Comparison of ENCODE assay signal across 8 cellular contexts in the genomic region with DNA sequence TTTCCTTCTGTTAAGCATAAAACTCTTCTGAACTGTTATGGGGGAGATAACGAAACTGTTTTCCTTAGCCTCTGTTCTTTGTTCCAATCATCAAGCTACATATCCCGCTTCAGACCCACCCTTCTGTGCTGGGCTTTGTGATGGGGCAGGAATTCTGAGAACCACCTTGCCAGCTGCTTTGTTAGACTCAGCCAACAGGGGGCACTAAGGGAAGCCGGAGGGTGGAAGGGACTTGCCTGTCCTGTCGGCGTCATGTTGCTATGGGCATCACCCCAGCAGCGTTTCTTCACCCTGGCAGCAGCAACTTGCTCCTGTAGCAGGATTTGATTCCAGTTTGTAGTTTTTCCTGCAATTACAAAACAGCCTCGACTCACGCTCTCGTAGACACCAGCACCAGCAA.
DNase-seq lines count a peak whose midpoint lies in the region; ATAC-seq and TF ChIP-seq lines count a peak whose summit lies in the region.

No MANE protein-coding gene starts in this region.

- WGBS in iPS DF 6.9 (ENCODE audit: insufficient coverage, insufficient read length): no CpG with 5 or more reads among the region's 9 CpGs

- peaks cover 2 to 4% of the 10 kb centered on the region in 2 donors for H3K9me3 Mint-ChIP-seq in natural killer cell

- 0 out of 2 replicates have a peak, but pooled peaks cover 1% of the 10 kb centered on the region for H3K4me1 ChIP-seq in iPS DF 6.9 (ENCODE audit: control insufficient read depth, insufficient read depth, low read length)

- intact Hi-C loops in natural killer cell (cut with micrococcal nuclease): no loop called here

- ATAC-seq in GM18873 (IDR thresholded peaks at IDR 0.05; ENCODE audit: low FRiP score, unreplicated experiment) (peak; percentile 68), GM21737 (IDR thresholded peaks at IDR 0.05; ENCODE audit: unreplicated experiment) (no peak), natural killer cell (no peak)

- H3K27ac ChIP-seq in C4-2B (no peak overlapping the region), WERI-Rb-1 (no peak overlapping the region), iPS DF 6.9 (ENCODE audit: low read length) (no peak overlapping the region)

- no peak overlapping the region for H3K4me3 Mint-ChIP-seq in natural killer cell

- H3K27ac Mint-ChIP-seq in natural killer cell: no peak overlapping the region

- peak; percentile 70 for DNase-seq in HT1080 (ENCODE audit: low read depth)
- DNase-seq in WERI-Rb-1: peak; percentile 34
- peak; percentile 54 for DNase-seq in iPS DF 6.9 (ENCODE audit: low read depth, low spot score)
- DNase-seq in natural killer cell: no peak
- no peak for DNase-seq in NK-92 (lab: John Stamatoyannopoulos, UW; ENCODE audit: unreplicated experiment)

- H3K4me3 ChIP-seq in WERI-Rb-1 (ENCODE audit: low read depth, low read length) (no peak overlapping the region), iPS DF 6.9 (ENCODE audit: low read length) (no peak overlapping the region)

- H3K27me3 Mint-ChIP-seq in natural killer cell (ENCODE audit: low read depth in 2 of 2): no peaks in the 10 kb centered on the region

- no peaks in the 10 kb centered on the region for H3K36me3 ChIP-seq in WERI-Rb-1
- no peaks in the 10 kb centered on the region for H3K36me3 ChIP-seq in iPS DF 6.9 (ENCODE audit: control insufficient read depth, insufficient read depth, low read length)

- H3K9me3 ChIP-seq in WERI-Rb-1 (ENCODE audit: severe bottlenecking) (no peaks in the 10 kb centered on the region), iPS DF 6.9 (ENCODE audit: control insufficient read depth, insufficient read depth, low read length) (no peaks in the 10 kb centered on the region; the same call in 1 of the 2 replicates)

- H3K27me3 ChIP-seq in WERI-Rb-1 (ENCODE audit: insufficient read depth, low read depth, severe bottlenecking) (no peaks in the 10 kb centered on the region), iPS DF 6.9 (ENCODE audit: control insufficient read depth, insufficient read depth, low read length) (no peaks in the 10 kb centered on the region; the same call in 1 of the 2 replicates)

- no peaks in the 10 kb centered on the region for H3K4me1 Mint-ChIP-seq in natural killer cell

- TF ChIP-seq CTCF in C4-2B (conservative IDR thresholded peaks at IDR 0.05) (peak; percentile 83), WERI-Rb-1 (IDR thresholded peaks at IDR 0.05; ENCODE audit: low read depth, low read length) (peak; percentile 65), natural killer cell (IDR thresholded peaks at IDR 0.05) (no peak)

- no peaks in the 10 kb centered on the region for H3K36me3 Mint-ChIP-seq in natural killer cell

Comparison
In these comparisons a context has a peak if more than half of its experiments do, and no peak if none do; other contexts are left out.
1. DNase-seq: peak in HT1080 (single experiment), WERI-Rb-1 (single experiment) and iPS DF 6.9 (single experiment); none in natural killer cell (single experiment) and NK-92 (single experiment).